ENCODE assay signal across 9 cellular contexts in genomic region chr7:120805636-120806388, GRCh38. TPM values are rescaled to one million over a fixed set of nuclear protein-coding genes. Genes with fewer than 3 reads are reported as not detected.
DNase-seq lines count a peak whose midpoint lies in the region; ATAC-seq, FAIRE-seq and TF ChIP-seq lines count a peak whose summit lies in the region.
"Had no signal": no experiment of that assay in that cellular context is flagged by ENCODE, and none has a peak within 500 bp of the region (broad histone marks: within the 10 kb centered on the region; RNA-seq: fewer than 3 reads in every experiment).

No MANE protein-coding gene starts in this region.

- no peak overlapping the region for H3K27ac Mint-ChIP-seq in glutamatergic neuron (ENCODE audit: unreplicated experiment)
- H3K27ac Mint-ChIP-seq: dendritic cell treated with granulocyte-macrophage colony-stimulating factor and Interleukin-4, amounts not matched to agents 40 ng/mL and 50 ng/mL, for 4 days had no signal

- H3K4me2 ChIP-seq in DND-41 (ENCODE audit: insufficient read depth, low read length) (no peak overlapping the region), OCI-LY3 (ENCODE audit: low read length) (peak overlapping the region; percentile 40)

- no peaks in the 10 kb centered on the region for H3K9me3 Mint-ChIP-seq in glutamatergic neuron (ENCODE audit: unreplicated experiment)
- H3K9me3 Mint-ChIP-seq: dendritic cell treated with granulocyte-macrophage colony-stimulating factor and Interleukin-4, amounts not matched to agents 40 ng/mL and 50 ng/mL, for 4 days had no signal

- FAIRE-seq in HTR-8/SVneo (lab: Jason Lieb, UNC) = no peak

- H3K4me3 Mint-ChIP-seq in glutamatergic neuron (ENCODE audit: unreplicated experiment) = no peak overlapping the region
- H3K4me3 Mint-ChIP-seq: dendritic cell treated with granulocyte-macrophage colony-stimulating factor and Interleukin-4, amounts not matched to agents 40 ng/mL and 50 ng/mL, for 4 days had no signal

- H3K79me2 ChIP-seq in DND-41 (ENCODE audit: insufficient read depth, low read length) = no peaks in the 10 kb centered on the region
- no peaks in the 10 kb centered on the region for H3K79me2 ChIP-seq in OCI-LY3 (ENCODE audit: low read length)

- ATAC-seq in DND-41 (ENCODE audit: insufficient read depth, low read depth) (peak; percentile 78), GM21381 (IDR thresholded peaks at IDR 0.05; ENCODE audit: unreplicated experiment) (peak; percentile 66)

- no peaks in the 10 kb centered on the region for H3K4me1 Mint-ChIP-seq in glutamatergic neuron (ENCODE audit: low read depth, unreplicated experiment)

- no peak overlapping the region for H3K4me3 ChIP-seq in DND-41 (ENCODE audit: low read depth in 1 of 2, low read length in 2 of 2)
- H3K4me3 ChIP-seq in OCI-LY3 (ENCODE audit: low read length) = no peak overlapping the region
- no peak overlapping the region for H3K4me3 ChIP-seq in retinal pigment epithelial cell (ENCODE audit: low read length)

- H3K9me3 ChIP-seq in DND-41 (ENCODE audit: insufficient read depth, low read length, severe bottlenecking) (no peaks in the 10 kb centered on the region), OCI-LY3 (ENCODE audit: insufficient read depth, low read length) (no peaks in the 10 kb centered on the region)

- H3K4me1 ChIP-seq in DND-41 (ENCODE audit: insufficient read depth, low read length) (no peaks in the 10 kb centered on the region), OCI-LY3 (ENCODE audit: low read length) (peaks cover 7% of the 10 kb centered on the region)

- H4K20me1 ChIP-seq in DND-41 (ENCODE audit: insufficient read depth, low read length) (no peaks in the 10 kb centered on the region), OCI-LY3 (ENCODE audit: insufficient read depth, low read length) (no peaks in the 10 kb centered on the region)

- no peaks in the 10 kb centered on the region for H3K36me3 Mint-ChIP-seq in glutamatergic neuron (ENCODE audit: unreplicated experiment)

- TF ChIP-seq CTCF in DND-41 (IDR thresholded peaks at IDR 0.05; ENCODE audit: borderline replicate concordance, extremely low read depth, low read length, poor library complexity, severe bottlenecking) = peak; percentile 82
- peak; percentile 88 for TF ChIP-seq CTCF in OCI-LY3 (IDR thresholded peaks at IDR 0.05; ENCODE audit: low read depth, low read length)
- peak; percentile 93 for TF ChIP-seq CTCF in glutamatergic neuron (IDR thresholded peaks at IDR 0.05; ENCODE audit: partially characterized antibody, unreplicated experiment)
- TF ChIP-seq CTCF in retinal pigment epithelial cell (conservative IDR thresholded peaks at IDR 0.05; ENCODE audit: low read depth, low read length) = peak; percentile 88

- H3K27me3 Mint-ChIP-seq in glutamatergic neuron (ENCODE audit: unreplicated experiment) = no peaks in the 10 kb centered on the region
- H3K27me3 Mint-ChIP-seq: dendritic cell treated with granulocyte-macrophage colony-stimulating factor and Interleukin-4, amounts not matched to agents 40 ng/mL and 50 ng/mL, for 4 days had no signal

- DNase-seq in DND-41 (peak; percentile 60), HTR-8/SVneo (ENCODE audit: insufficient read length, low spot score) (peak; percentile 18), glutamatergic neuron (peak; percentile 59), retinal pigment epithelial cell (ENCODE audit: low read depth) (peak; percentile 2), NK-92 (lab: John Stamatoyannopoulos, UW; ENCODE audit: unreplicated experiment) (no peak)
- peak; percentile 23 for DNase-seq in activated gamma-delta T cell treated with anti-CD3 and anti-CD28 coated beads, Interleukin-2, amount 50 U/mL, for 16 hours (ENCODE audit: low read depth)

- H3K9ac ChIP-seq in DND-41 (ENCODE audit: low read depth, low read length) (no peak overlapping the region), OCI-LY3 (ENCODE audit: low read length) (no peak overlapping the region)

- no peak overlapping the region for H2AFZ ChIP-seq in DND-41 (ENCODE audit: low read depth, low read length)
- H2AFZ ChIP-seq in OCI-LY3 (ENCODE audit: low read depth, low read length) = peak overlapping the region; percentile 38; the same call in 1 of the 2 replicates

- H3K36me3 ChIP-seq in DND-41 (ENCODE audit: insufficient read depth, low read length) (no peaks in the 10 kb centered on the region), OCI-LY3 (replicated peaks; ENCODE audit: low read depth, low read length) (no peaks in the 10 kb centered on the region)

- H3K27me3 ChIP-seq in DND-41 (ENCODE audit: insufficient read depth, low read length, poor library complexity) (no peaks in the 10 kb centered on the region), OCI-LY3 (ENCODE audit: low read depth, low read length) (no peaks in the 10 kb centered on the region)

- no peak overlapping the region for H3K27ac ChIP-seq in DND-41 (ENCODE audit: low read length)
- no peak overlapping the region for H3K27ac ChIP-seq in OCI-LY3 (ENCODE audit: low read length)

RNA-seq across cellular contexts. Expression of gene TSPAN12, which starts 52.1 kb away (rescaled TPM):
- total RNA-seq in glutamatergic neuron (ENCODE audit: unreplicated experiment) = 6.0 TPM
